In genomic region chr6:5665667-5666066, GRCh38 we compare ENCODE assay signal across 20 cellular contexts.
DNase-seq lines count a peak whose midpoint lies in the region; ATAC-seq and TF ChIP-seq lines count a peak whose summit lies in the region.
"Had no signal": no experiment of that assay in that cellular context is flagged by ENCODE, and none has a peak within 500 bp of the region (broad histone marks: within the 10 kb centered on the region; RNA-seq: fewer than 3 reads in every experiment).

No MANE protein-coding gene starts in this region.

- H3K27ac ChIP-seq in DOHH2 (ENCODE audit: low read depth, low read length), result peak overlapping the region; percentile 49
- H3K27ac ChIP-seq in naive thymus-derived CD4-positive, alpha-beta T cell (ENCODE audit: low read depth, low read length), result peak overlapping the region; percentile 45
- H3K27ac ChIP-seq: C4-2B, esophagus squamous epithelium, HL-60, tibial nerve had no signal

- no peaks in the 10 kb centered on the region for H3K9me3 Mint-ChIP-seq in T-helper 2 cell treated with Interferon-gamma antibody and Interleukin-4, amounts not matched to agents 5 μg/mL and 100 μg/mL, for 36 hours
- H3K9me3 Mint-ChIP-seq in activated CD4-positive, alpha-beta memory T cell treated with anti-CD3 and anti-CD28 coated beads for 36 hours, result no peaks in the 10 kb centered on the region
- peaks cover 0 to 4% (median 0%) of the 10 kb centered on the region in 11 donors for H3K9me3 Mint-ChIP-seq in naive thymus-derived CD4-positive, alpha-beta T cell
- no peaks in the 10 kb centered on the region for H3K9me3 Mint-ChIP-seq in activated CD8-positive, alpha-beta memory T cell treated with anti-CD3 and anti-CD28 coated beads, Interleukin-2, amount 10 ng/mL, durations not matched to agents 7 days and 5 days (ENCODE audit: low read depth)
- H3K9me3 Mint-ChIP-seq: central memory CD8-positive, alpha-beta T cell had no signal

- no peaks in the 10 kb centered on the region; the same call in 1 of the 2 replicates for H3F3A ChIP-seq in DOHH2 (ENCODE audit: control insufficient read depth, insufficient read depth)

- no peaks in the 10 kb centered on the region for H3K9me3 ChIP-seq in DOHH2 (ENCODE audit: control insufficient read depth, insufficient read depth, low read length)
- no peaks in the 10 kb centered on the region for H3K9me3 ChIP-seq in naive thymus-derived CD4-positive, alpha-beta T cell (ENCODE audit: control insufficient read depth in 2 of 3, low read length in 3 of 3)
- H3K9me3 ChIP-seq: esophagus squamous epithelium, tibial nerve had no signal

- no peaks in the 10 kb centered on the region for H3K9me2 ChIP-seq in DOHH2 (replicated peaks; ENCODE audit: control insufficient read depth, low read length)

- H3K4me1 Mint-ChIP-seq in T-helper 2 cell treated with Interferon-gamma antibody and Interleukin-4, amounts not matched to agents 5 μg/mL and 100 μg/mL, for 36 hours (ENCODE audit: low read depth), result peaks cover 14% of the 10 kb centered on the region
- H3K4me1 Mint-ChIP-seq in activated CD4-positive, alpha-beta memory T cell treated with anti-CD3 and anti-CD28 coated beads for 36 hours (ENCODE audit: low read depth), result peaks cover 50% of the 10 kb centered on the region
- H3K4me1 Mint-ChIP-seq in naive thymus-derived CD4-positive, alpha-beta T cell, result peaks cover 26 to 94% (median 86%) of the 10 kb centered on the region in 7 donors
- H3K4me1 Mint-ChIP-seq in activated CD8-positive, alpha-beta memory T cell treated with anti-CD3 and anti-CD28 coated beads, Interleukin-2, amount 10 ng/mL, durations not matched to agents 7 days and 5 days, result peaks cover 10% of the 10 kb centered on the region

- no peaks in the 10 kb centered on the region for H4K20me1 ChIP-seq in DOHH2 (ENCODE audit: control insufficient read depth, insufficient read depth, low read depth, low read length)

- no peak for ATAC-seq in naive thymus-derived CD4-positive, alpha-beta T cell
- ATAC-seq in activated CD8-positive, alpha-beta memory T cell treated with anti-CD3 and anti-CD28 coated beads, Interleukin-2, amount 10 ng/mL, durations not matched to agents 7 days and 5 days, result no peak
- ATAC-seq in GM19452 (IDR thresholded peaks at IDR 0.05; ENCODE audit: unreplicated experiment), result no peak
- ATAC-seq: left colon had no signal

- H3K4me1 ChIP-seq in DOHH2 (ENCODE audit: control insufficient read depth, low read length), result peaks cover 44% of the 10 kb centered on the region
- peaks cover 0 to 61% of the 10 kb centered on the region in 2 donors for H3K4me1 ChIP-seq in naive thymus-derived CD4-positive, alpha-beta T cell (ENCODE audit: control insufficient read depth in 2 of 2, insufficient read depth in 2 of 2, low read length in 2 of 2)
- H3K4me1 ChIP-seq: tibial nerve had no signal

- peak overlapping the region; percentile 52 for H3K4me3 ChIP-seq in DOHH2 (ENCODE audit: low read length)
- H3K4me3 ChIP-seq in naive thymus-derived CD4-positive, alpha-beta T cell (ENCODE audit: low read length), result peak overlapping the region; percentile 4
- H3K4me3 ChIP-seq: esophagus squamous epithelium, tibial nerve had no signal

- peak overlapping the region; percentile 58 for H3K27ac Mint-ChIP-seq in T-helper 2 cell treated with Interferon-gamma antibody and Interleukin-4, amounts not matched to agents 5 μg/mL and 100 μg/mL, for 36 hours
- H3K27ac Mint-ChIP-seq in activated CD4-positive, alpha-beta memory T cell treated with anti-CD3 and anti-CD28 coated beads for 36 hours, result peak overlapping the region; percentile 25
- H3K27ac Mint-ChIP-seq in naive thymus-derived CD4-positive, alpha-beta T cell, result peak overlapping the region; percentile 75 to 98 (median 90)
- H3K27ac Mint-ChIP-seq in activated CD8-positive, alpha-beta memory T cell treated with anti-CD3 and anti-CD28 coated beads, Interleukin-2, amount 10 ng/mL, durations not matched to agents 7 days and 5 days, result no peak overlapping the region

- no peaks in the 10 kb centered on the region for H3K36me3 Mint-ChIP-seq in T-helper 2 cell treated with Interferon-gamma antibody and Interleukin-4, amounts not matched to agents 5 μg/mL and 100 μg/mL, for 36 hours (ENCODE audit: low read depth)
- H3K36me3 Mint-ChIP-seq in activated CD4-positive, alpha-beta memory T cell treated with anti-CD3 and anti-CD28 coated beads for 36 hours, result no peaks in the 10 kb centered on the region
- peaks cover 0 to 11% (median 5%) of the 10 kb centered on the region in 5 donors for H3K36me3 Mint-ChIP-seq in naive thymus-derived CD4-positive, alpha-beta T cell
- H3K36me3 Mint-ChIP-seq in activated CD8-positive, alpha-beta memory T cell treated with anti-CD3 and anti-CD28 coated beads, Interleukin-2, amount 10 ng/mL, durations not matched to agents 7 days and 5 days, result peaks cover 1% of the 10 kb centered on the region

- H3K79me2 ChIP-seq in DOHH2 (ENCODE audit: control insufficient read depth, low read length), result no peaks in the 10 kb centered on the region

- TF ChIP-seq CTCF in DOHH2 (IDR thresholded peaks at IDR 0.05; ENCODE audit: low read depth, low read length, poor library complexity, severe bottlenecking), result no peak

- H3K27me3 Mint-ChIP-seq in T-helper 2 cell treated with Interferon-gamma antibody and Interleukin-4, amounts not matched to agents 5 μg/mL and 100 μg/mL, for 36 hours (ENCODE audit: low read depth), result no peaks in the 10 kb centered on the region
- H3K27me3 Mint-ChIP-seq in activated CD4-positive, alpha-beta memory T cell treated with anti-CD3 and anti-CD28 coated beads for 36 hours, result no peaks in the 10 kb centered on the region
- H3K27me3 Mint-ChIP-seq in naive thymus-derived CD4-positive, alpha-beta T cell, result no peaks in the 10 kb centered on the region
- no peaks in the 10 kb centered on the region for H3K27me3 Mint-ChIP-seq in activated CD8-positive, alpha-beta memory T cell treated with anti-CD3 and anti-CD28 coated beads, Interleukin-2, amount 10 ng/mL, durations not matched to agents 7 days and 5 days
- H3K27me3 Mint-ChIP-seq: central memory CD8-positive, alpha-beta T cell had no signal

- peak overlapping the region; percentile 74 for H3K4me2 ChIP-seq in DOHH2 (ENCODE audit: low read length)

- intact Hi-C loops in activated CD4-positive, alpha-beta memory T cell treated with anti-CD3 and anti-CD28 coated beads for 36 hours (cut with micrococcal nuclease), result loop anchor here (5.0 kb wide), 1 partner anchor 38 kb away; no protein-coding TSS in a partner anchor
- intact Hi-C loops in naive thymus-derived CD4-positive, alpha-beta T cell (cut with micrococcal nuclease), result loop anchor here in 1 of 2 donors (1.0 to 10.0 kb wide), 9 partner anchors 38 to 882 kb away; partner anchors contain the start of gene RPP40

- no peaks in the 10 kb centered on the region; the same call in 1 of the 2 replicates for H3K36me3 ChIP-seq in DOHH2 (ENCODE audit: control insufficient read depth, low read length)
- no peaks in the 10 kb centered on the region for H3K36me3 ChIP-seq in naive thymus-derived CD4-positive, alpha-beta T cell (ENCODE audit: control insufficient read depth in 2 of 3, insufficient read depth in 3 of 3, low read length in 3 of 3)
- H3K36me3 ChIP-seq: esophagus squamous epithelium, tibial nerve had no signal

- POLR2A ChIA-PET in activated CD4-positive, alpha-beta memory T cell treated with anti-CD3 and anti-CD28 coated beads for 36 hours (lab: Charles Lee), result no interaction called here
- POLR2A ChIA-PET in naive thymus-derived CD4-positive, alpha-beta T cell (lab: Charles Lee), result interaction anchor here (0.5 to 2.4 kb wide), 8 partner anchors 10 to 999 kb away, joined by 3 to 7 read pairs (median 3); no protein-coding TSS in a partner anchor
- POLR2A ChIA-PET in HEK293T (lab: Yijun Ruan, JAX), result no interaction called here

- H3K4me3 Mint-ChIP-seq in T-helper 2 cell treated with Interferon-gamma antibody and Interleukin-4, amounts not matched to agents 5 μg/mL and 100 μg/mL, for 36 hours, result peak overlapping the region; percentile 24
- H3K4me3 Mint-ChIP-seq in activated CD4-positive, alpha-beta memory T cell treated with anti-CD3 and anti-CD28 coated beads for 36 hours, result peak overlapping the region; percentile 17
- H3K4me3 Mint-ChIP-seq in naive thymus-derived CD4-positive, alpha-beta T cell, result peak overlapping the region; percentile 41 to 81 (median 74)
- H3K4me3 Mint-ChIP-seq in activated CD8-positive, alpha-beta memory T cell treated with anti-CD3 and anti-CD28 coated beads, Interleukin-2, amount 10 ng/mL, durations not matched to agents 7 days and 5 days, result no peak overlapping the region
- H3K4me3 Mint-ChIP-seq: central memory CD8-positive, alpha-beta T cell had no signal

- DNase-seq in T-helper 2 cell treated with Interferon-gamma antibody and Interleukin-4, amounts not matched to agents 5 μg/mL and 100 μg/mL, for 36 hours (ENCODE audit: low spot score), result no peak
- no peak for DNase-seq in T-helper 2 cell
- DNase-seq in activated CD4-positive, alpha-beta memory T cell treated with anti-CD3 and anti-CD28 coated beads for 36 hours, result no peak
- no peak for DNase-seq in naive thymus-derived CD4-positive, alpha-beta T cell
- no peak for DNase-seq in activated CD8-positive, alpha-beta memory T cell treated with anti-CD3 and anti-CD28 coated beads, Interleukin-2, amount 10 ng/mL, durations not matched to agents 7 days and 5 days
- DNase-seq in HEK293T (ENCODE audit: extremely low spot score), result no peak
- DNase-seq: effector CD8-positive, alpha-beta T cell; esophagus squamous epithelium; left colon; MV-4-11; NCI-H2081 treated with DMSO at 0.1 percent for 48 hours; NCI-H524; OCI-M1; T-helper 9 cell had no signal

- CTCF ChIA-PET in activated CD4-positive, alpha-beta memory T cell treated with anti-CD3 and anti-CD28 coated beads for 36 hours (lab: Charles Lee), result no interaction called here
- CTCF ChIA-PET in naive thymus-derived CD4-positive, alpha-beta T cell (lab: Charles Lee), result interaction anchor here (1.0 to 1.4 kb wide), 4 partner anchors 21 to 194 kb away, joined by 3 to 12 read pairs (median 4); no protein-coding TSS in a partner anchor
- CTCF ChIA-PET in activated CD8-positive, alpha-beta memory T cell treated with anti-CD3 and anti-CD28 coated beads, Interleukin-2, amount 10 ng/mL, durations not matched to agents 7 days and 5 days (lab: Charles Lee), result no interaction called here
- CTCF ChIA-PET in HEK293T (lab: Yijun Ruan, JAX), result no interaction called here

- H3K27me3 ChIP-seq in DOHH2 (ENCODE audit: control insufficient read depth, low read length), result no peaks in the 10 kb centered on the region
- no peaks in the 10 kb centered on the region for H3K27me3 ChIP-seq in naive thymus-derived CD4-positive, alpha-beta T cell (ENCODE audit: control insufficient read depth in 2 of 2, insufficient read depth in 2 of 2, low read length in 2 of 2)
- H3K27me3 ChIP-seq: esophagus squamous epithelium, tibial nerve had no signal

TF ChIP-seq in HEK293T, 16 proteins besides CTCF, POLR2A, EP300 and RAD21 (continues in another document):
- TF ChIP-seq NFRKB (IDR thresholded peaks at IDR 0.05), result no peak
- TF ChIP-seq FOXM1 (IDR thresholded peaks at IDR 0.05; ENCODE audit: borderline replicate concordance), result no peak
- TF ChIP-seq FOXA1 (IDR thresholded peaks at IDR 0.05), result no peak
- no peak for TF ChIP-seq L3MBTL2 (conservative IDR thresholded peaks at IDR 0.05)
- no peak for TF ChIP-seq BHLHE40 (IDR thresholded peaks at IDR 0.05; ENCODE audit: borderline replicate concordance)
- no peak for TF ChIP-seq SP1 (IDR thresholded peaks at IDR 0.05)
